12 cellular contexts compared by ENCODE assay signal in the genomic region with DNA sequence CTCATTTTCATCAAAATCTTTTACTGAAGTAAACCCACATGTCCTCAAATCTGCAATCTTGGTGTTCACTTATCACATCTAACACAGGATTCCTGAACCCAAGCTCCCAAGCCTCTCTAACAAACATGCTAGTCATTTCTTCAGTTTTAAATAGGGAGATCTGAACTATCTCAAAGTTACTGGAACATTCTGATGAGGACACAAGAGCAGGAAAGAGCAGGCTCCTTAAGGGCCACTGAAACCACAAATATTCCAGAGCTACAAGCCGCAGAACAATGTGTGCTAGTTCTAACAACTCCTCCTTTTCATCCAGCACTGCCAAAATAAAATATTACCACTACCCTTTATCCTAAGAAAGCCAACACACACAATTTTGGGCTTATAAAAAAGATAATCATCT. TPM values are rescaled to one million over a fixed set of nuclear protein-coding genes. Genes with fewer than 3 reads are reported as not detected.
DNase-seq lines count a peak whose midpoint lies in the region; ATAC-seq and TF ChIP-seq lines count a peak whose summit lies in the region.
"Had no signal": no experiment of that assay in that cellular context is flagged by ENCODE, and none has a peak within 500 bp of the region (broad histone marks: within the 10 kb centered on the region; RNA-seq: fewer than 3 reads in every experiment).

No MANE protein-coding gene starts in this region.

- no peaks in the 10 kb centered on the region for H3K36me3 ChIP-seq in vagina

- intact Hi-C loops in vagina (cut with DNase I): no loop called here

- no peak for TF ChIP-seq POLR2A in vagina (IDR thresholded peaks at IDR 0.05)

- H3K9me3 ChIP-seq in vagina: no peaks in the 10 kb centered on the region

- peaks cover 11% of the 10 kb centered on the region for H3K4me1 ChIP-seq in vagina

- ATAC-seq in GM21786 (IDR thresholded peaks at IDR 0.05; ENCODE audit: unreplicated experiment): no peak
- ATAC-seq: naive thymus-derived CD4-positive, alpha-beta T cell; stimulated activated effector memory CD8-positive, alpha-beta T cell treated with anti-CD3 and anti-CD28 coated beads, Interleukin-12 subunit alpha, Interleukin-12 subunit beta, amount 100 ng/mL, for 72 hours had no signal

- no peaks in the 10 kb centered on the region for H3K27me3 ChIP-seq in vagina

- peak; percentile 50 for DNase-seq in RPMI7951 (ENCODE audit: low read depth)
- peak; percentile 91 for DNase-seq in fibroblast of gingiva (ENCODE audit: low read depth)
- DNase-seq in myocyte (ENCODE audit: low read depth): peak; percentile 88
- no peak for DNase-seq in vagina (ENCODE audit: extremely low spot score in 2 of 2)
- no peak for DNase-seq in NCI-H1092 treated with DMSO at 0.1 percent for 48 hours (lab: John Stamatoyannopoulos, UW)
- no peak for DNase-seq in pons (ENCODE audit: low spot score)
- DNase-seq: DMS 273 treated with DMSO at 0.1 percent for 48 hours; naive thymus-derived CD4-positive, alpha-beta T cell; NCI-H2029; SW 1271 had no signal

- TF ChIP-seq CTCF in vagina (IDR thresholded peaks at IDR 0.05): no peak

- peak overlapping the region; percentile 53 for H3K27ac ChIP-seq in vagina

- no peak overlapping the region for H3K4me3 ChIP-seq in vagina

RNA-seq across cellular contexts. Expression of a gene that starts 38.9 kb away (rescaled TPM):
- 12.7 and 22.8 TPM in 2 replicates for total RNA-seq in RPMI7951 (2014; rRNA removed; shearing (Covaris generic))
- total RNA-seq in myocyte: 10.4 and 12.8 TPM in 2 replicates
- polyA plus RNA-seq in myocyte (2012): 5.3 TPM
- 8.3 TPM for total RNA-seq in vagina

Comparison
In these comparisons a context has a peak if more than half of its experiments do, and no peak if none do; other contexts are left out.
1. DNase-seq: peak in RPMI7951 (single experiment), fibroblast of gingiva (single experiment) and myocyte (single experiment); none in vagina (0 of 2), NCI-H1092 treated with DMSO at 0.1 percent for 48 hours (single experiment) and pons (single experiment).